Comparison of ENCODE assay signal across 32 cellular contexts in genomic region chr3:10845240-10845761, GRCh38. TPM values are rescaled to one million over a fixed set of nuclear protein-coding genes. Genes with fewer than 3 reads are reported as not detected.
DNase-seq lines count a peak whose midpoint lies in the region; ATAC-seq and TF ChIP-seq lines count a peak whose summit lies in the region.
"Had no signal": no experiment of that assay in that cellular context is flagged by ENCODE, and none has a peak within 500 bp of the region (broad histone marks: within the 10 kb centered on the region; RNA-seq: fewer than 3 reads in every experiment).

No MANE protein-coding gene starts in this region.

- H3K36me3 Mint-ChIP-seq in activated CD8-positive, alpha-beta T cell treated with anti-CD3 and anti-CD28 coated beads for 36 hours (ENCODE audit: low read depth), result no peaks in the 10 kb centered on the region
- H3K36me3 Mint-ChIP-seq: activated naive CD4-positive, alpha-beta T cell treated with anti-CD3 and anti-CD28 coated beads, Interleukin-2, amount 10 ng/mL, durations not matched to agents 7 days and 5 days; CD4-positive, CD25-positive, alpha-beta regulatory T cell had no signal

- no peak for ATAC-seq in stimulated activated naive CD8-positive, alpha-beta T cell treated with anti-CD3 and anti-CD28 coated beads, Interleukin-15, Interleukin-2, amounts not matched to agents 100 U/mL and 50 U/mL, for 24 hours
- ATAC-seq in activated CD8-positive, alpha-beta T cell treated with anti-CD3 and anti-CD28 coated beads for 36 hours, result no peak

- no peaks in the 10 kb centered on the region for H3K9me3 Mint-ChIP-seq in activated CD8-positive, alpha-beta T cell treated with anti-CD3 and anti-CD28 coated beads for 36 hours
- H3K9me3 Mint-ChIP-seq: activated naive CD4-positive, alpha-beta T cell treated with anti-CD3 and anti-CD28 coated beads, Interleukin-2, amount 10 ng/mL, durations not matched to agents 7 days and 5 days; activated T-cell treated with anti-CD3 and anti-CD28 coated beads, Interleukin-2, amount 50 U/mL, for 24 hours; H9 had no signal

- DNase-seq in CD1c-positive myeloid dendritic cell (ENCODE audit: extremely low spot score) (peak; percentile 90), MV-4-11 (lab: John Stamatoyannopoulos, UW) (peak; percentile 99), middle frontal gyrus (ENCODE audit: extremely low spot score, low spot score) (peak; percentile 55), activated gamma-delta T cell treated with Interleukin-2 at 50 U/mL for 16 hours (no peak), activated gamma-delta T cell (lab: John Stamatoyannopoulos, UW) (no peak)
- DNase-seq in stimulated activated naive CD8-positive, alpha-beta T cell treated with anti-CD3 and anti-CD28 coated beads, Interleukin-15, Interleukin-2, amounts not matched to agents 100 U/mL and 50 U/mL, for 24 hours, result no peak
- no peak for DNase-seq in activated CD8-positive, alpha-beta T cell treated with anti-CD3 and anti-CD28 coated beads for 36 hours
- DNase-seq: activated CD4-positive, alpha-beta T cell treated with anti-CD3 and anti-CD28 coated beads for 36 hours; activated CD8-positive, alpha-beta memory T cell treated with anti-CD3 and anti-CD28 coated beads for 24 hours; activated naive CD4-positive, alpha-beta T cell treated with anti-CD3 and anti-CD28 coated beads, Interleukin-2, amount 10 ng/mL, durations not matched to agents 7 days and 5 days; activated T-cell treated with anti-CD3 and anti-CD28 coated beads, Interleukin-2, amount 50 U/mL, for 24 hours; caudate nucleus; CD4-positive, CD25-positive, alpha-beta regulatory T cell; dermis blood vessel endothelial cell; EL; H9; kidney; mesendoderm; NCI-H2081 treated with DMSO at 0.1 percent for 48 hours; NCI-H345; NCI-H774; PC-9; SJCRH30; stimulated activated CD4-positive, alpha-beta T cell treated with anti-CD3 and anti-CD28 coated beads, Interleukin-4, amount 100 ng/mL, for 4 hours; stimulated activated naive CD4-positive, alpha-beta T cell; thyroid gland had no signal

- no peaks in the 10 kb centered on the region for H3K4me1 Mint-ChIP-seq in activated CD8-positive, alpha-beta T cell treated with anti-CD3 and anti-CD28 coated beads for 36 hours (ENCODE audit: low read depth)
- H3K4me1 Mint-ChIP-seq: activated naive CD4-positive, alpha-beta T cell treated with anti-CD3 and anti-CD28 coated beads, Interleukin-2, amount 10 ng/mL, durations not matched to agents 7 days and 5 days; CD4-positive, CD25-positive, alpha-beta regulatory T cell; H9 had no signal

- TF ChIP-seq CTCF in activated CD8-positive, alpha-beta T cell treated with anti-CD3 and anti-CD28 coated beads for 36 hours (IDR thresholded peaks at IDR 0.05), result no peak

- peak overlapping the region; percentile 67 for H3K27ac ChIP-seq in angular gyrus (ENCODE audit: low read depth, low read length)
- H3K27ac ChIP-seq: neutrophil, PC-9, SJCRH30, thyroid gland had no signal

- H3K27ac Mint-ChIP-seq in activated CD8-positive, alpha-beta T cell treated with anti-CD3 and anti-CD28 coated beads for 36 hours, result no peak overlapping the region
- H3K27ac Mint-ChIP-seq: activated CD4-positive, alpha-beta T cell treated with anti-CD3 and anti-CD28 coated beads for 36 hours; activated naive CD4-positive, alpha-beta T cell treated with anti-CD3 and anti-CD28 coated beads, Interleukin-2, amount 10 ng/mL, durations not matched to agents 7 days and 5 days; activated T-cell treated with anti-CD3 and anti-CD28 coated beads, Interleukin-2, amount 50 U/mL, for 24 hours; H9 had no signal

- CTCF ChIA-PET in activated CD8-positive, alpha-beta T cell treated with anti-CD3 and anti-CD28 coated beads for 36 hours (lab: Charles Lee), result no interaction called here

- no peak overlapping the region for H3K4me3 Mint-ChIP-seq in activated CD8-positive, alpha-beta T cell treated with anti-CD3 and anti-CD28 coated beads for 36 hours
- H3K4me3 Mint-ChIP-seq: activated CD4-positive, alpha-beta T cell treated with anti-CD3 and anti-CD28 coated beads for 36 hours; activated naive CD4-positive, alpha-beta T cell treated with anti-CD3 and anti-CD28 coated beads, Interleukin-2, amount 10 ng/mL, durations not matched to agents 7 days and 5 days; activated T-cell treated with anti-CD3 and anti-CD28 coated beads, Interleukin-2, amount 50 U/mL, for 24 hours; CD4-positive, CD25-positive, alpha-beta regulatory T cell; H9 had no signal

- intact Hi-C loops in activated CD8-positive, alpha-beta T cell treated with anti-CD3 and anti-CD28 coated beads for 36 hours (cut with micrococcal nuclease), result no loop called here

- H3K27me3 Mint-ChIP-seq in activated CD8-positive, alpha-beta T cell treated with anti-CD3 and anti-CD28 coated beads for 36 hours, result peaks cover 10% of the 10 kb centered on the region

- POLR2A ChIA-PET in activated CD8-positive, alpha-beta T cell treated with anti-CD3 and anti-CD28 coated beads for 36 hours (lab: Charles Lee), result no interaction called here

RNA-seq across cellular contexts. Expression of gene SLC6A11, which starts 29.3 kb away (rescaled TPM):
- total RNA-seq in activated CD8-positive, alpha-beta T cell treated with anti-CD3 and anti-CD28 coated beads for 36 hours, result not detected
- total RNA-seq: activated CD4-positive, alpha-beta T cell treated with anti-CD3 and anti-CD28 coated beads for 36 hours; aorta; CD4-positive, CD25-positive, alpha-beta regulatory T cell; dermis blood vessel endothelial cell; LHCN-M2; PC-9; pulmonary artery endothelial cell; SJCRH30; T-helper 1 cell treated with Interleukin-12 subunit alpha and Interleukin-12 subunit beta and Interleukin-4 antibody, amounts not matched to agents 30 ng/mL and 1 ng/mL, for 36 hours; thyroid gland had no signal

Comparison
In these comparisons a context has a peak if more than half of its experiments do, and no peak if none do; other contexts are left out.
1. DNase-seq: peak in CD1c-positive myeloid dendritic cell (single experiment), MV-4-11 (single experiment) and middle frontal gyrus (single experiment); none in stimulated activated naive CD8-positive, alpha-beta T cell treated with anti-CD3 and anti-CD28 coated beads, Interleukin-15, Interleukin-2, amounts not matched to agents 100 U/mL and 50 U/mL, for 24 hours (single experiment), activated gamma-delta T cell treated with Interleukin-2 at 50 U/mL for 16 hours (single experiment), activated CD8-positive, alpha-beta T cell treated with anti-CD3 and anti-CD28 coated beads for 36 hours (single experiment) and activated gamma-delta T cell (single experiment).